In the genomic region with DNA sequence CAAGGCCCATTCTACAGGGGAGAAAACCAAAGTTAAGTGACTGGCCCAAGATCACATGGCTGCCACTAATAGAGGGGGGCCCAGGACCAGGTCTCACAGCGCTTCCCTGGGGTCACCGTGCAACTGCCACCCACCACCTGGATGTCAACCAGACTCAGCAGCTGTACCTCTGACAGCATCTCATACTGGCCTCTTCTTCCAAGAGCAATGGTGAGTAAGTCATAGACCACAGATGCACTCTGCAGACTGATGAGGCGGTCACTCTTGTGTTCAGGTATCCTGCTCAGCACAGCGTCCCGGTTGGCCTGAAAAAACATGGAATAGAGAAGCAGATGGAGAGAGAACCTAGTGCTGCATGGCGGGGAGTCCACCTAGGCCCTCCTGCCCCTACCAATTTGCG, we compare ENCODE assay signal across 18 cellular contexts.
DNase-seq lines count a peak whose midpoint lies in the region; ATAC-seq and TF ChIP-seq lines count a peak whose summit lies in the region.
"Had no signal": no experiment of that assay in that cellular context is flagged by ENCODE, and none has a peak within 500 bp of the region (broad histone marks: within the 10 kb centered on the region; RNA-seq: fewer than 3 reads in every experiment).

No MANE protein-coding gene starts in this region.

- TF ChIP-seq CTCF in SK-N-SH (IDR thresholded peaks at IDR 0.05) (no peak), dorsolateral prefrontal cortex (IDR thresholded peaks at IDR 0.05 in 54 of 56, conservative IDR thresholded peaks at IDR 0.05 in 2 of 56; ENCODE audit: low read depth in 1 of 56, partially characterized antibody in 56 of 56) (no peak)

- intact Hi-C loops in dorsolateral prefrontal cortex (cut with DNase I): no loop called here

- no peaks in the 10 kb centered on the region for H4K20me1 ChIP-seq in GM23248 (ENCODE audit: insufficient read depth)
- no peaks in the 10 kb centered on the region for H4K20me1 ChIP-seq in SK-N-SH (ENCODE audit: insufficient read depth)

- no peak overlapping the region for H3K4me3 ChIP-seq in GM23248
- H3K4me3 ChIP-seq in SK-N-SH (ENCODE audit: low read depth in 2 of 2, low read length in 1 of 2): no peak overlapping the region
- H3K4me3 ChIP-seq in dorsolateral prefrontal cortex: no peak overlapping the region
- no peak overlapping the region for H3K4me3 ChIP-seq in skeletal muscle tissue (ENCODE audit: low read length in 3 of 3)
- H3K4me3 ChIP-seq: breast epithelium had no signal

- peak; percentile 37 for DNase-seq in GM23248
- no peak for DNase-seq in SK-N-SH
- DNase-seq in dorsolateral prefrontal cortex: no peak
- no peak for DNase-seq in NCI-H69 (lab: John Stamatoyannopoulos, UW)
- DNase-seq: activated gamma-delta T cell, AML-193, dermis blood vessel endothelial cell, foreskin melanocyte, Kasumi-1, NCI-H1417, NCI-H526 treated with DMSO at 0.1 percent for 48 hours, Right ventricle myocardium superior, T-helper 17 cell had no signal

- no peaks in the 10 kb centered on the region for H3K9me2 ChIP-seq in GM23248 (ENCODE audit: insufficient read depth)
- no peaks in the 10 kb centered on the region for H3K9me2 ChIP-seq in SK-N-SH

- no peak for TF ChIP-seq EP300 in SK-N-SH (IDR thresholded peaks at IDR 0.05; ENCODE audit: borderline replicate concordance in 1 of 2, low read depth in 1 of 2, low read length in 1 of 2)

- H3K4me1 ChIP-seq in GM23248 (ENCODE audit: insufficient read depth): peaks cover 41% of the 10 kb centered on the region
- peaks cover 31 to 39% of the 10 kb centered on the region in 2 experiments for H3K4me1 ChIP-seq in SK-N-SH (ENCODE audit: control insufficient read depth in 1 of 2, insufficient read depth in 2 of 2, low read depth in 1 of 2, low read length in 1 of 2)
- peaks cover 27 to 54% (median 34%) of the 10 kb centered on the region in 3 donors for H3K4me1 ChIP-seq in skeletal muscle tissue (ENCODE audit: control insufficient read depth in 3 of 3, insufficient read depth in 3 of 3, low read length in 3 of 3)
- H3K4me1 ChIP-seq: breast epithelium had no signal

- H2AFZ ChIP-seq in GM23248 (no peak overlapping the region), SK-N-SH (ENCODE audit: low read depth) (no peak overlapping the region)

- H3K27me3 ChIP-seq in GM23248 (replicated peaks; ENCODE audit: insufficient read depth) (no peaks in the 10 kb centered on the region), SK-N-SH (ENCODE audit: insufficient read depth) (no peaks in the 10 kb centered on the region), dorsolateral prefrontal cortex (no peaks in the 10 kb centered on the region), skeletal muscle tissue (ENCODE audit: control insufficient read depth in 3 of 3, insufficient read depth in 3 of 3, low read length in 3 of 3) (no peaks in the 10 kb centered on the region)
- H3K27me3 ChIP-seq: breast epithelium had no signal

- peaks cover 34% of the 10 kb centered on the region for H3F3A ChIP-seq in GM23248 (ENCODE audit: insufficient read depth)
- peaks cover 31% of the 10 kb centered on the region for H3F3A ChIP-seq in SK-N-SH (replicated peaks; ENCODE audit: insufficient read depth)

- H3K36me3 ChIP-seq in GM23248 (ENCODE audit: low read depth): no peaks in the 10 kb centered on the region
- peaks cover 9 to 10% of the 10 kb centered on the region in 2 experiments for H3K36me3 ChIP-seq in SK-N-SH (replicated peaks in 1 of 2; ENCODE audit: control insufficient read depth in 1 of 2, insufficient read depth in 2 of 2, low read length in 1 of 2)
- H3K36me3 ChIP-seq in skeletal muscle tissue (ENCODE audit: control insufficient read depth in 3 of 3, insufficient read depth in 3 of 3, low read length in 3 of 3): peaks cover 0 to 13% (median 4%) of the 10 kb centered on the region in 3 donors
- H3K36me3 ChIP-seq: breast epithelium had no signal

- H3K9me3 ChIP-seq in GM23248 (ENCODE audit: low read depth): no peaks in the 10 kb centered on the region
- H3K9me3 ChIP-seq in SK-N-SH: no peaks in the 10 kb centered on the region
- no peaks in the 10 kb centered on the region for H3K9me3 ChIP-seq in skeletal muscle tissue (ENCODE audit: control insufficient read depth in 3 of 3, low read length in 3 of 3)
- H3K9me3 ChIP-seq: breast epithelium had no signal

- 90 to 92% methylated on average over 7 of the region's 7 CpGs for WGBS in GM23248 (ENCODE audit: low coverage in 1 of 2, low lambda C conversion rate in 2 of 2, missing lambda C conversion rate in 2 of 2), 2 experiments
- 100% methylated on average over 6 of the region's 7 CpGs for WGBS in SK-N-SH (ENCODE audit: low lambda C conversion rate)

- H3K4me2 ChIP-seq in GM23248 (ENCODE audit: unreplicated experiment) (no peak overlapping the region), SK-N-SH (peak overlapping the region; percentile 72)

- ATAC-seq in HG02884 (IDR thresholded peaks at IDR 0.05; ENCODE audit: unreplicated experiment) (no peak), HG03457 (IDR thresholded peaks at IDR 0.05; ENCODE audit: unreplicated experiment) (no peak)
- ATAC-seq: T-helper 17 cell, WTC11 had no signal

- no peak for TF ChIP-seq RAD21 in SK-N-SH (IDR thresholded peaks at IDR 0.05; ENCODE audit: low read length)

- H3K79me2 ChIP-seq in GM23248 (ENCODE audit: insufficient read depth) (no peaks in the 10 kb centered on the region), SK-N-SH (ENCODE audit: insufficient read depth) (no peaks in the 10 kb centered on the region)

- H3K9ac ChIP-seq in GM23248: no peak overlapping the region
- H3K9ac ChIP-seq in SK-N-SH: no peak overlapping the region
- no peak overlapping the region for H3K9ac ChIP-seq in skeletal muscle tissue (ENCODE audit: low read depth in 1 of 3, low read length in 3 of 3)

- POLR2A ChIA-PET in SK-N-SH (lab: Yijun Ruan, JAX): no interaction called here

- in situ Hi-C loops in GM23248 (cut with MboI): no loop called here

- CTCF ChIA-PET in SK-N-SH (lab: Yijun Ruan, JAX): interaction anchor here (0.6 kb wide), 1 partner anchor 822 kb away, joined by 3 read pairs; no protein-coding TSS in a partner anchor

- H3K27ac ChIP-seq in GM23248 (peak overlapping the region; percentile 26; the same call in 1 of the 2 replicates), SK-N-SH (ENCODE audit: low read depth in 2 of 2, low read length in 1 of 2) (peak overlapping the region; percentile 93 to 97), dorsolateral prefrontal cortex (peak overlapping the region in 50 of 59 donors; percentile 14 to 92 (median 72)), skeletal muscle tissue (ENCODE audit: low read depth, low read length) (peak overlapping the region; percentile 94)
- H3K27ac ChIP-seq: breast epithelium had no signal

TF ChIP-seq in SK-N-SH, 30 proteins besides CTCF, POLR2A, EP300 and RAD21:
- TF ChIP-seq CHD2 (IDR thresholded peaks at IDR 0.05; ENCODE audit: low read length, partially characterized antibody) (no peak), TEAD4 (IDR thresholded peaks at IDR 0.05; ENCODE audit: borderline replicate concordance, insufficient read depth) (no peak), TCF12 (IDR thresholded peaks at IDR 0.05) (peak; percentile 44)

Comparison
In these comparisons a context has a peak if more than half of its experiments do, and no peak if none do; other contexts are left out.
1. H3K27ac ChIP-seq: peak in every context shown above with its lines; median percentile 95 in SK-N-SH; 94 in skeletal muscle tissue; 72 in dorsolateral prefrontal cortex; 26 in GM23248.